Comparison of ENCODE assay signal across 1 cellular context in genomic region chr7:123534383-123535260, GRCh38.
TF ChIP-seq lines count a peak whose summit lies in the region.

Gene IQUB (minus strand): TSS chr7:123534595. CDS start chr7:123512340, 22,255 bp downstream.

TF ChIP-seq in HepG2, 621 proteins besides CTCF, POLR2A, EP300 and RAD21 (continued from another document and continues in another):
- TF ChIP-seq ZXDC (CRISPR knock-in tag; IDR thresholded peaks at IDR 0.05) = no peak
- TF ChIP-seq ZBTB10 (CRISPR knock-in tag; IDR thresholded peaks at IDR 0.05; ENCODE audit: borderline replicate concordance) = no peak
- no peak for TF ChIP-seq YEATS2 (CRISPR knock-in tag; IDR thresholded peaks at IDR 0.05; ENCODE audit: borderline replicate concordance)
- no peak for TF ChIP-seq ZNF589 (CRISPR knock-in tag; conservative IDR thresholded peaks at IDR 0.05)
- TF ChIP-seq DPF2 (CRISPR knock-in tag; IDR thresholded peaks at IDR 0.05; ENCODE audit: borderline replicate concordance, low read depth) = no peak
- TF ChIP-seq PLRG1 (conservative IDR thresholded peaks at IDR 0.05) = no peak
- no peak for TF ChIP-seq ZNF101 (CRISPR knock-in tag; IDR thresholded peaks at IDR 0.05; ENCODE audit: borderline replicate concordance, low read depth)
- TF ChIP-seq, protein P1, sequence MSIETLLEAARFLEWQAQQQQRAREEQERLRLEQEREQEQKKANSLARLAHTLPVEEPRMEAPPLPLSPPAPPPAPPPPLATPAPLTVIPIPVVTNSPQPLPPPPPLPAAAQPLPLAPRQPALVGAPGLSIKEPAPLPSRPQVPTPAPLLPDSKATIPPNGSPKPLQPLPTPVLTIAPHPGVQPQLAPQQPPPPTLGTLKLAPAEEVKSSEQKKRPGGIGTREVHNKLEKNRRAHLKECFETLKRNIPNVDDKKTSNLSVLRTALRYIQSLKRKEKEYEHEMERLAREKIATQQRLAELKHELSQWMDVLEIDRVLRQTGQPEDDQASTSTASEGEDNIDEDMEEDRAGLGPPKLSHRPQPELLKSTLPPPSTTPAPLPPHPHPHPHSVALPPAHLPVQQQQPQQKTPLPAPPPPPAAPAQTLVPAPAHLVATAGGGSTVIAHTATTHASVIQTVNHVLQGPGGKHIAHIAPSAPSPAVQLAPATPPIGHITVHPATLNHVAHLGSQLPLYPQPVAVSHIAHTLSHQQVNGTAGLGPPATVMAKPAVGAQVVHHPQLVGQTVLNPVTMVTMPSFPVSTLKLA (IDR thresholded peaks at IDR 0.05) = peak; percentile 31; the same call in 1 of the 2 replicates
- no peak for TF ChIP-seq ZBTB40 (IDR thresholded peaks at IDR 0.05)
- no peak for TF ChIP-seq ZBTB40 (CRISPR knock-in tag; IDR thresholded peaks at IDR 0.05)
- TF ChIP-seq ARID2 (CRISPR knock-in tag; IDR thresholded peaks at IDR 0.05; ENCODE audit: borderline replicate concordance) = no peak
- TF ChIP-seq PRDM10 (CRISPR knock-in tag; IDR thresholded peaks at IDR 0.05; ENCODE audit: low read depth) = no peak
- TF ChIP-seq ZNF543 (CRISPR knock-in tag; IDR thresholded peaks at IDR 0.05) = no peak
- no peak for TF ChIP-seq GATAD2A (CRISPR knock-in tag; IDR thresholded peaks at IDR 0.05)
- no peak for TF ChIP-seq MED8 (CRISPR knock-in tag; IDR thresholded peaks at IDR 0.05; ENCODE audit: insufficient replicate concordance)
- TF ChIP-seq ELF3 (CRISPR knock-in tag; IDR thresholded peaks at IDR 0.05) = 0 out of 2 replicates have a peak, but pooled peaks have one; percentile 17
- TF ChIP-seq EED (CRISPR knock-in tag; IDR thresholded peaks at IDR 0.05) = 0 out of 2 replicates have a peak, but pooled peaks have one; percentile 55
- TF ChIP-seq ZNF180 (CRISPR knock-in tag; IDR thresholded peaks at IDR 0.05; ENCODE audit: borderline replicate concordance, low read depth) = no peak
- TF ChIP-seq, protein P2, sequence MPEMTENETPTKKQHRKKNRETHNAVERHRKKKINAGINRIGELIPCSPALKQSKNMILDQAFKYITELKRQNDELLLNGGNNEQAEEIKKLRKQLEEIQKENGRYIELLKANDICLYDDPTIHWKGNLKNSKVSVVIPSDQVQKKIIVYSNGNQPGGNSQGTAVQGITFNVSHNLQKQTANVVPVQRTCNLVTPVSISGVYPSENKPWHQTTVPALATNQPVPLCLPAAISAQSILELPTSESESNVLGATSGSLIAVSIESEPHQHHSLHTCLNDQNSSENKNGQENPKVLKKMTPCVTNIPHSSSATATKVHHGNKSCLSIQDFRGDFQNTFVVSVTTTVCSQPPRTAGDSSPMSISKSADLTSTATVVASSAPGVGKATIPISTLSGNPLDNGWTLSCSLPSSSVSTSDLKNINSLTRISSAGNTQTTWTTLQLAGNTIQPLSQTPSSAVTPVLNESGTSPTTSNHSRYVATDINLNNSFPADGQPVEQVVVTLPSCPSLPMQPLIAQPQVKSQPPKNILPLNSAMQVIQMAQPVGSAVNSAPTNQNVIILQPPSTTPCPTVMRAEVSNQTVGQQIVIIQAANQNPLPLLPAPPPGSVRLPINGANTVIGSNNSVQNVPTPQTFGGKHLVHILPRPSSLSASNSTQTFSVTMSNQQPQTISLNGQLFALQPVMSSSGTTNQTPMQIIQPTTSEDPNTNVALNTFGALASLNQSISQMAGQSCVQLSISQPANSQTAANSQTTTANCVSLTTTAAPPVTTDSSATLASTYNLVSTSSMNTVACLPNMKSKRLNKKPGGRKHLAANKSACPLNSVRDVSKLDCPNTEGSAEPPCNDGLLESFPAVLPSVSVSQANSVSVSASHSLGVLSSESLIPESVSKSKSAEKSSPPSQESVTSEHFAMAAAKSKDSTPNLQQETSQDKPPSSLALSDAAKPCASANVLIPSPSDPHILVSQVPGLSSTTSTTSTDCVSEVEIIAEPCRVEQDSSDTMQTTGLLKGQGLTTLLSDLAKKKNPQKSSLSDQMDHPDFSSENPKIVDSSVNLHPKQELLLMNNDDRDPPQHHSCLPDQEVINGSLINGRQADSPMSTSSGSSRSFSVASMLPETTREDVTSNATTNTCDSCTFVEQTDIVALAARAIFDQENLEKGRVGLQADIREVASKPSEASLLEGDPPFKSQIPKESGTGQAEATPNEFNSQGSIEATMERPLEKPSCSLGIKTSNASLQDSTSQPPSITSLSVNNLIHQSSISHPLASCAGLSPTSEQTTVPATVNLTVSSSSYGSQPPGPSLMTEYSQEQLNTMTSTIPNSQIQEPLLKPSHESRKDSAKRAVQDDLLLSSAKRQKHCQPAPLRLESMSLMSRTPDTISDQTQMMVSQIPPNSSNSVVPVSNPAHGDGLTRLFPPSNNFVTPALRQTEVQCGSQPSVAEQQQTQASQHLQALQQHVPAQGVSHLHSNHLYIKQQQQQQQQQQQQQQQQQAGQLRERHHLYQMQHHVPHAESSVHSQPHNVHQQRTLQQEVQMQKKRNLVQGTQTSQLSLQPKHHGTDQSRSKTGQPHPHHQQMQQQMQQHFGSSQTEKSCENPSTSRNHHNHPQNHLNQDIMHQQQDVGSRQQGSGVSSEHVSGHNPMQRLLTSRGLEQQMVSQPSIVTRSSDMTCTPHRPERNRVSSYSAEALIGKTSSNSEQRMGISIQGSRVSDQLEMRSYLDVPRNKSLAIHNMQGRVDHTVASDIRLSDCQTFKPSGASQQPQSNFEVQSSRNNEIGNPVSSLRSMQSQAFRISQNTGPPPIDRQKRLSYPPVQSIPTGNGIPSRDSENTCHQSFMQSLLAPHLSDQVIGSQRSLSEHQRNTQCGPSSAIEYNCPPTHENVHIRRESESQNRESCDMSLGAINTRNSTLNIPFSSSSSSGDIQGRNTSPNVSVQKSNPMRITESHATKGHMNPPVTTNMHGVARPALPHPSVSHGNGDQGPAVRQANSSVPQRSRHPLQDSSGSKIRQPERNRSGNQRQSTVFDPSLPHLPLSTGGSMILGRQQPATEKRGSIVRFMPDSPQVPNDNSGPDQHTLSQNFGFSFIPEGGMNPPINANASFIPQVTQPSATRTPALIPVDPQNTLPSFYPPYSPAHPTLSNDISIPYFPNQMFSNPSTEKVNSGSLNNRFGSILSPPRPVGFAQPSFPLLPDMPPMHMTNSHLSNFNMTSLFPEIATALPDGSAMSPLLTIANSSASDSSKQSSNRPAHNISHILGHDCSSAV (CRISPR knock-in tag; IDR thresholded peaks at IDR 0.05; ENCODE audit: borderline replicate concordance) = no peak
- TF ChIP-seq ZNF136 (CRISPR knock-in tag; IDR thresholded peaks at IDR 0.05; ENCODE audit: low read depth) = no peak
- TF ChIP-seq ZNF782 (CRISPR knock-in tag; IDR thresholded peaks at IDR 0.05; ENCODE audit: borderline replicate concordance) = no peak
- TF ChIP-seq XBP1 (CRISPR knock-in tag; IDR thresholded peaks at IDR 0.05) = no peak
- no peak for TF ChIP-seq MAFG (CRISPR knock-in tag; IDR thresholded peaks at IDR 0.05)
